In genomic region chr6:34757687-34758274, GRCh38 we compare ENCODE assay signal across 9 cellular contexts. TPM values are rescaled to one million over a fixed set of nuclear protein-coding genes. Genes with fewer than 3 reads are reported as not detected.
A peak's percentile ranks its signal among the peaks of the same experiment; 100 is the strongest.
DNase-seq lines count a peak whose midpoint lies in the region; ATAC-seq and TF ChIP-seq lines count a peak whose summit lies in the region.
"Had no signal": no experiment of that assay in that cellular context is flagged by ENCODE, and none has a peak within 500 bp of the region (broad histone marks: within the 10 kb centered on the region; RNA-seq: fewer than 3 reads in every experiment).

No MANE protein-coding gene starts in this region.

- no peak for TF ChIP-seq CTCF in GM12864 (IDR thresholded peaks at IDR 0.05; ENCODE audit: low read depth, low read length, missing control alignments)

- H3K36me3 ChIP-seq in skeletal muscle satellite cell (ENCODE audit: insufficient read depth, low read length) = peaks cover 5% of the 10 kb centered on the region

- H3K36me3 Mint-ChIP-seq in T-helper 17 cell (ENCODE audit: low read depth) = peaks cover 2% of the 10 kb centered on the region

- no peaks in the 10 kb centered on the region for H3K4me1 Mint-ChIP-seq in T-helper 17 cell

- H3K27me3 Mint-ChIP-seq in T-helper 17 cell = no peaks in the 10 kb centered on the region

- no peaks in the 10 kb centered on the region for H3K9me3 ChIP-seq in T-helper 17 cell (ENCODE audit: control insufficient read depth, low read length, poor library complexity, severe bottlenecking)
- H3K9me3 ChIP-seq in right cardiac atrium (ENCODE audit: control insufficient read depth, low read length) = no peaks in the 10 kb centered on the region
- no peaks in the 10 kb centered on the region for H3K9me3 ChIP-seq in skeletal muscle satellite cell (replicated peaks; ENCODE audit: low read length)

- H3K4me2 ChIP-seq in skeletal muscle satellite cell (ENCODE audit: low read length) = peak overlapping the region; percentile 94

- peaks cover 1% of the 10 kb centered on the region for H3K4me1 ChIP-seq in right cardiac atrium (ENCODE audit: control insufficient read depth, insufficient read depth, low read length)
- peaks cover 4% of the 10 kb centered on the region for H3K4me1 ChIP-seq in skeletal muscle satellite cell (ENCODE audit: control insufficient read depth, insufficient read depth, low read length)

- intact Hi-C loops in right cardiac atrium (cut with DNase I) = loop anchor here in 1 of 4 donors (10.0 kb wide), 1 partner anchor 63 kb away; the partner anchor contains the start of gene ILRUN

- peak; percentile 52 for ATAC-seq in T-helper 17 cell
- no peak for ATAC-seq in right cardiac atrium
- no peak for ATAC-seq in GM18502 (IDR thresholded peaks at IDR 0.05; ENCODE audit: poor library complexity, unreplicated experiment)

- peak overlapping the region; percentile 98 for H3K9ac ChIP-seq in skeletal muscle satellite cell (ENCODE audit: low read depth, low read length)

- H3K4me3 ChIP-seq in GM12864 (ENCODE audit: low read depth, low read length) (peak overlapping the region; percentile 100), right cardiac atrium (ENCODE audit: low read length) (peak overlapping the region; percentile 67), skeletal muscle satellite cell (ENCODE audit: low read length) (peak overlapping the region; percentile 95)

- no peak overlapping the region for H3K27ac Mint-ChIP-seq in T-helper 17 cell

- peak overlapping the region; percentile 96 for H3K27ac ChIP-seq in right cardiac atrium (ENCODE audit: low read length)

- DNase-seq in GM12864 (ENCODE audit: low read depth) (no peak), T-helper 17 cell (no peak), right cardiac atrium (no peak), NCI-H748 (lab: John Stamatoyannopoulos, UW; ENCODE audit: unreplicated experiment) (no peak), NCI-H524 (lab: John Stamatoyannopoulos, UW) (no peak), T1000 (lab: John Stamatoyannopoulos, UW) (no peak)

- 7% methylated on average over 11 of the region's 11 CpGs for WGBS in right cardiac atrium

- H3K27me3 ChIP-seq in right cardiac atrium (ENCODE audit: control insufficient read depth, insufficient read depth) (no peaks in the 10 kb centered on the region), skeletal muscle satellite cell (ENCODE audit: control insufficient read depth, insufficient read depth, low read length) (no peaks in the 10 kb centered on the region)

- no peak overlapping the region for H3K4me3 Mint-ChIP-seq in T-helper 17 cell
- H3K4me3 Mint-ChIP-seq: mesothelial cell of epicardium had no signal

RNA-seq across cellular contexts. Expression of gene SNRPC, which starts 0.5 kb away (rescaled TPM):
- total RNA-seq in T-helper 17 cell (10 to 100 TPM; 44.2 to 52.1 TPM), right cardiac atrium (100 to 1,000 TPM in 3 of 4 donors, 10 to 100 TPM in 1; 88.3 to 155 (median 120) TPM)
- 236 TPM for polyA plus RNA-seq in right cardiac atrium
- total RNA-seq in skeletal muscle satellite cell (2012; rRNA removed) = 76.0 and 120 TPM in 2 replicates

RNA-seq across cellular contexts. Expression of gene BLTP3A, which starts 34.1 kb away (rescaled TPM):
- total RNA-seq in T-helper 17 cell (10 to 100 TPM; 10.5 to 16.3 TPM), right cardiac atrium (10 to 100 TPM; 13.0 to 18.8 (median 17.5) TPM)
- 4.4 TPM for polyA plus RNA-seq in right cardiac atrium
- 5.5 and 5.6 TPM in 2 replicates for total RNA-seq in skeletal muscle satellite cell (2012; rRNA removed)
